Comparison of ENCODE assay signal across 1 cellular context in the genomic region with DNA sequence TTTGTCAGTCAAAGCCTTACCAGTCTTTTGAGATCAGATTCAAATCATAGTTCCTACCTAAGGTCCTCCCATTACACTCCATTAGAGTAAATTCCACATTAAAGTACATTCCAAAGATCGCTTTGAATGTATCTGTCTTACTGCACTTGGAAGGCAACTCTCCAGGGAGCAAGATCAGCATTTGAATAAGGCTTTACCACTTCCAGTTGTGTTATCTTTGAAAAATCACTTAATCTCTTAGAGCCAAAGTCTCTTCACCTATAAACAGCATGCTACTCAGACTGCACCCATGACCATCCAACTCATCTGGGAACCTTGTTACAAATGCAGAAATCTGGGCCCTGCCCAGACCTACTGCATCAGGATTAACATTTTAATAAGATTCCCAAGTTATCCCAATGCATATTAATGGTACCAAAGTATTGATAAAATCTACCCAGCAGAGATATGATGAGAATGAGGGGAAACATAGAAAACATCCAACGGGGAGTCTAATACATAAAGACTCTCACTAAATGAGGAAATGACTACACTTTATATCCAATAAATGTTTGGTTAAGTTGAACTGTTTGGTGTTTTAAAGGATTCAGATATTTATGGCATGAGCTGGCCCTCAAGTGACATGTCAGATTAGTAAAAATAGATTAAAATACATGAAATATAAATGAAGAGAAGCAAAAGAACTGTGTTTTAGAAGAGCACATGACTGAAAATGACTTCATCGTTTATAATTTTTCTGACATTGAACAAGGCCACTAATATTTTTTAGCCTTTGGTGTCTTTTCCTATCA.
TF ChIP-seq lines count a peak whose summit lies in the region.

No MANE protein-coding gene starts in this region.

TF ChIP-seq in SK-N-SH, 30 proteins besides CTCF, POLR2A, EP300 and RAD21 (continued from another document):
- TF ChIP-seq, protein P1, sequence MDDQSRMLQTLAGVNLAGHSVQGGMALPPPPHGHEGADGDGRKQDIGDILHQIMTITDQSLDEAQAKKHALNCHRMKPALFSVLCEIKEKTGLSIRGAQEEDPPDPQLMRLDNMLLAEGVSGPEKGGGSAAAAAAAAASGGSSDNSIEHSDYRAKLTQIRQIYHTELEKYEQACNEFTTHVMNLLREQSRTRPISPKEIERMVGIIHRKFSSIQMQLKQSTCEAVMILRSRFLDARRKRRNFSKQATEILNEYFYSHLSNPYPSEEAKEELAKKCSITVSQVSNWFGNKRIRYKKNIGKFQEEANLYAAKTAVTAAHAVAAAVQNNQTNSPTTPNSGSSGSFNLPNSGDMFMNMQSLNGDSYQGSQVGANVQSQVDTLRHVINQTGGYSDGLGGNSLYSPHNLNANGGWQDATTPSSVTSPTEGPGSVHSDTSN (IDR thresholded peaks at IDR 0.05), result peak; percentile 71; the same call in 1 of the 2 replicates
- TF ChIP-seq RXRA (IDR thresholded peaks at IDR 0.05; ENCODE audit: borderline replicate concordance, low read depth), result no peak
- no peak for TF ChIP-seq SIN3A (IDR thresholded peaks at IDR 0.05; ENCODE audit: borderline replicate concordance, low read depth, low read length)
- TF ChIP-seq, protein P2, sequence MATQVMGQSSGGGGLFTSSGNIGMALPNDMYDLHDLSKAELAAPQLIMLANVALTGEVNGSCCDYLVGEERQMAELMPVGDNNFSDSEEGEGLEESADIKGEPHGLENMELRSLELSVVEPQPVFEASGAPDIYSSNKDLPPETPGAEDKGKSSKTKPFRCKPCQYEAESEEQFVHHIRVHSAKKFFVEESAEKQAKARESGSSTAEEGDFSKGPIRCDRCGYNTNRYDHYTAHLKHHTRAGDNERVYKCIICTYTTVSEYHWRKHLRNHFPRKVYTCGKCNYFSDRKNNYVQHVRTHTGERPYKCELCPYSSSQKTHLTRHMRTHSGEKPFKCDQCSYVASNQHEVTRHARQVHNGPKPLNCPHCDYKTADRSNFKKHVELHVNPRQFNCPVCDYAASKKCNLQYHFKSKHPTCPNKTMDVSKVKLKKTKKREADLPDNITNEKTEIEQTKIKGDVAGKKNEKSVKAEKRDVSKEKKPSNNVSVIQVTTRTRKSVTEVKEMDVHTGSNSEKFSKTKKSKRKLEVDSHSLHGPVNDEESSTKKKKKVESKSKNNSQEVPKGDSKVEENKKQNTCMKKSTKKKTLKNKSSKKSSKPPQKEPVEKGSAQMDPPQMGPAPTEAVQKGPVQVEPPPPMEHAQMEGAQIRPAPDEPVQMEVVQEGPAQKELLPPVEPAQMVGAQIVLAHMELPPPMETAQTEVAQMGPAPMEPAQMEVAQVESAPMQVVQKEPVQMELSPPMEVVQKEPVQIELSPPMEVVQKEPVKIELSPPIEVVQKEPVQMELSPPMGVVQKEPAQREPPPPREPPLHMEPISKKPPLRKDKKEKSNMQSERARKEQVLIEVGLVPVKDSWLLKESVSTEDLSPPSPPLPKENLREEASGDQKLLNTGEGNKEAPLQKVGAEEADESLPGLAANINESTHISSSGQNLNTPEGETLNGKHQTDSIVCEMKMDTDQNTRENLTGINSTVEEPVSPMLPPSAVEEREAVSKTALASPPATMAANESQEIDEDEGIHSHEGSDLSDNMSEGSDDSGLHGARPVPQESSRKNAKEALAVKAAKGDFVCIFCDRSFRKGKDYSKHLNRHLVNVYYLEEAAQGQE (IDR thresholded peaks at IDR 0.05; ENCODE audit: low read depth, low read length), result no peak
- 0 out of 2 replicates have a peak, but pooled peaks have one; percentile 41 for TF ChIP-seq TEAD4 (IDR thresholded peaks at IDR 0.05; ENCODE audit: borderline replicate concordance, insufficient read depth)
- TF ChIP-seq JUND (IDR thresholded peaks at IDR 0.05), result peak; percentile 49
- no peak for TF ChIP-seq YY1 (IDR thresholded peaks at IDR 0.05; ENCODE audit: low read depth)
- no peak for TF ChIP-seq GATA2 (CRISPR knock-in tag; IDR thresholded peaks at IDR 0.05)
